14 cellular contexts compared by ENCODE assay signal in the genomic region with DNA sequence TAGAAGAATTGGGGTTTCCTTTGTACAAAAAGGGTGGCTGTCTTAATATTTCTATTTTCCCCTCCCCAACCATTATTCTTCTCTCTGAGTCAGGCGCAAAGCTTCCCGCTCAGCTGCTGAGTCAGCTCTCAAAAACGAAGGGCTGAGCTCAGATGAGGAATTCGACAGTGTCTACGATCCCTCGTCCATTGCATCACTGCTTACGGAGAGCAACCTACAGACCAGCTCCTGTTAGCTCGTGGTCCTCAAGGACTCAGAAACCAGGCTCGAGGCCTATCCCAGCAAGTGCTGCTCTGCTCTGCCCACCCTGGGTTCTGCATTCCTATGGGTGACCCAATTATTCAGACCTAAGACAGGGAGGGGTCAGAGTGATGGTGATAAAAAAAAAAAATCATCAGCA. TPM values are rescaled to one million over a fixed set of nuclear protein-coding genes. Genes with fewer than 3 reads are reported as not detected.
DNase-seq lines count a peak whose midpoint lies in the region; ATAC-seq and TF ChIP-seq lines count a peak whose summit lies in the region.
"Had no signal": no experiment of that assay in that cellular context is flagged by ENCODE, and none has a peak within 500 bp of the region (broad histone marks: within the 10 kb centered on the region; RNA-seq: fewer than 3 reads in every experiment).

No MANE protein-coding gene starts in this region.

- no peaks in the 10 kb centered on the region for H3K9me3 ChIP-seq in breast epithelium
- no peaks in the 10 kb centered on the region for H3K9me3 ChIP-seq in CD4-positive, alpha-beta memory T cell (ENCODE audit: control insufficient read depth in 1 of 2, low read length in 2 of 2)

- no peak for TF ChIP-seq POLR2A in breast epithelium (IDR thresholded peaks at IDR 0.05)

- peaks cover 0 to 5% of the 10 kb centered on the region in 2 donors for H3K4me1 ChIP-seq in breast epithelium
- peaks cover 18% of the 10 kb centered on the region for H3K4me1 ChIP-seq in CD4-positive, alpha-beta memory T cell (ENCODE audit: insufficient read depth, low read length)

- H3K36me3 ChIP-seq in breast epithelium: no peaks in the 10 kb centered on the region
- no peaks in the 10 kb centered on the region for H3K36me3 ChIP-seq in CD4-positive, alpha-beta memory T cell (ENCODE audit: insufficient read depth, low read length)

- POLR2A ChIA-PET in MCF 10A (lab: Yijun Ruan, JAX): interaction anchor here (0.6 to 5.6 kb wide), 19 partner anchors 9 to 510 kb away, joined by 3 to 90 read pairs (median 4); a partner anchor contains a TSS
- POLR2A ChIA-PET in CD4-positive, alpha-beta memory T cell (lab: Charles Lee; ENCODE audit: partially characterized antibody): no interaction called here

- BruUV-seq in MCF 10A (replicated peaks; lab: Mats Ljungman, UMichigan): no TSS peak

- ATAC-seq in GM19023 (IDR thresholded peaks at IDR 0.05; ENCODE audit: unreplicated experiment): no peak
- ATAC-seq: activated naive CD4-positive, alpha-beta T cell treated with anti-CD3 and anti-CD28 coated beads, Interleukin-2, amount 50 U/mL, for 72 hours; stimulated activated memory B cell treated with anti-CD40 and anti-IgM and Interleukin-4, amounts not matched to agents 10 μg/mL and 1 μg/mL and 100 μg/mL, for 72 hours had no signal

- peaks cover 10% of the 10 kb centered on the region for H3K36me3 Mint-ChIP-seq in MCF 10A (ENCODE audit: insufficient read depth, unreplicated experiment)
- peaks cover 0 to 5% of the 10 kb centered on the region in 2 donors for H3K36me3 Mint-ChIP-seq in CD4-positive, alpha-beta memory T cell
- H3K36me3 Mint-ChIP-seq: stimulated activated memory B cell treated with anti-CD40 and anti-IgM and Interleukin-4, amounts not matched to agents 10 μg/mL and 1 μg/mL and 100 μg/mL, for 72 hours had no signal

- H3K9me3 Mint-ChIP-seq in MCF 10A (ENCODE audit: unreplicated experiment): no peaks in the 10 kb centered on the region
- no peaks in the 10 kb centered on the region for H3K9me3 Mint-ChIP-seq in CD4-positive, alpha-beta memory T cell
- H3K9me3 Mint-ChIP-seq: activated CD4-positive, alpha-beta memory T cell treated with anti-CD3 and anti-CD28 coated beads, Interleukin-2, amount 10 ng/mL, durations not matched to agents 7 days and 5 days; activated naive CD4-positive, alpha-beta T cell treated with anti-CD3 and anti-CD28 coated beads, Interleukin-2, amount 50 U/mL, for 72 hours; stimulated activated memory B cell treated with anti-CD40 and anti-IgM and Interleukin-4, amounts not matched to agents 10 μg/mL and 1 μg/mL and 100 μg/mL, for 72 hours had no signal

- peaks cover 43% of the 10 kb centered on the region for H3K4me1 Mint-ChIP-seq in MCF 10A (ENCODE audit: insufficient read depth, unreplicated experiment)
- H3K4me1 Mint-ChIP-seq in CD4-positive, alpha-beta memory T cell: peaks cover 8 to 26% (median 19%) of the 10 kb centered on the region in 4 donors

- H3K27me3 ChIP-seq in breast epithelium: no peaks in the 10 kb centered on the region
- no peaks in the 10 kb centered on the region for H3K27me3 ChIP-seq in CD4-positive, alpha-beta memory T cell (ENCODE audit: insufficient read depth, low read length)

- H3K4me3 Mint-ChIP-seq in MCF 10A (ENCODE audit: unreplicated experiment): no peak overlapping the region
- H3K4me3 Mint-ChIP-seq in CD4-positive, alpha-beta memory T cell: no peak overlapping the region
- H3K4me3 Mint-ChIP-seq: activated CD4-positive, alpha-beta memory T cell treated with anti-CD3 and anti-CD28 coated beads, Interleukin-2, amount 10 ng/mL, durations not matched to agents 7 days and 5 days; stimulated activated memory B cell treated with anti-CD40 and anti-IgM and Interleukin-4, amounts not matched to agents 10 μg/mL and 1 μg/mL and 100 μg/mL, for 72 hours had no signal

- intact Hi-C loops in MCF 10A (cut with micrococcal nuclease) (no loop called here), breast epithelium (cut with DNase I; ENCODE audit: low total_unique reads) (no loop called here)
- intact Hi-C loops in CD4-positive, alpha-beta memory T cell (cut with micrococcal nuclease): no loop called here

- H3K4me3 ChIP-seq in breast epithelium (no peak overlapping the region), fibroblast of pulmonary artery (replicated peaks; ENCODE audit: low read depth, low read length) (no peak overlapping the region)
- no peak overlapping the region for H3K4me3 ChIP-seq in CD4-positive, alpha-beta memory T cell (ENCODE audit: low read length in 2 of 2)

- TF ChIP-seq CTCF in MCF 10A (IDR thresholded peaks at IDR 0.05; ENCODE audit: unreplicated experiment): no peak
- no peak for TF ChIP-seq CTCF in breast epithelium (IDR thresholded peaks at IDR 0.05)
- TF ChIP-seq CTCF in fibroblast of pulmonary artery (IDR thresholded peaks at IDR 0.05; ENCODE audit: low read length, missing control alignments): no peak

- no peaks in the 10 kb centered on the region for H3K27me3 Mint-ChIP-seq in MCF 10A (ENCODE audit: insufficient read depth, unreplicated experiment)
- H3K27me3 Mint-ChIP-seq in CD4-positive, alpha-beta memory T cell: peaks cover 0 to 2% of the 10 kb centered on the region in 2 donors

- H3K27ac ChIP-seq in breast epithelium: no peak overlapping the region
- no peak overlapping the region for H3K27ac ChIP-seq in CD4-positive, alpha-beta memory T cell (ENCODE audit: low read depth, low read length)

- DNase-seq in MCF 10A (ENCODE audit: unreplicated experiment): peak; percentile 96
- DNase-seq in breast epithelium (ENCODE audit: low spot score in 2 of 2): no peak
- DNase-seq in SW 1271 (lab: John Stamatoyannopoulos, UW): peak; percentile 58 to 65
- peak; percentile 98 for DNase-seq in fibroblast of pulmonary artery (ENCODE audit: low read depth)
- peak; percentile 61 for DNase-seq in stromal cell of bone marrow (ENCODE audit: low read depth)
- DNase-seq in CD4-positive, alpha-beta memory T cell: no peak
- DNase-seq in NCI-H774 (lab: John Stamatoyannopoulos, UW): no peak
- DNase-seq: activated CD4-positive, alpha-beta memory T cell treated with anti-CD3 and anti-CD28 coated beads, Interleukin-2, amount 10 ng/mL, durations not matched to agents 7 days and 5 days; AML-193; Kasumi-1; NCI-H526 had no signal

- H3K27ac Mint-ChIP-seq in MCF 10A (ENCODE audit: low read depth, unreplicated experiment): peak overlapping the region; percentile 83
- H3K27ac Mint-ChIP-seq in CD4-positive, alpha-beta memory T cell: no peak overlapping the region
- H3K27ac Mint-ChIP-seq: activated CD4-positive, alpha-beta memory T cell treated with anti-CD3 and anti-CD28 coated beads, Interleukin-2, amount 10 ng/mL, durations not matched to agents 7 days and 5 days; activated naive CD4-positive, alpha-beta T cell treated with anti-CD3 and anti-CD28 coated beads, Interleukin-2, amount 50 U/mL, for 72 hours; stimulated activated memory B cell treated with anti-CD40 and anti-IgM and Interleukin-4, amounts not matched to agents 10 μg/mL and 1 μg/mL and 100 μg/mL, for 72 hours had no signal

- CTCF ChIA-PET in MCF 10A (lab: Yijun Ruan, JAX): interaction anchor here (0.6 to 6.3 kb wide), 18 partner anchors 9 to 372 kb away, joined by 3 to 53 read pairs (median 4); a partner anchor contains a TSS
- CTCF ChIA-PET in CD4-positive, alpha-beta memory T cell (lab: Charles Lee; ENCODE audit: partially characterized antibody): interaction anchor here (0.6 to 2.3 kb wide), 4 partner anchors 50 to 299 kb away, joined by 4 to 7 read pairs (median 4); no protein-coding TSS in a partner anchor

RNA-seq across cellular contexts. Expression of a gene that starts 3.0 kb away (rescaled TPM):
- total RNA-seq in MCF 10A (2022) (90.6 and 162 TPM in 2 replicates), breast epithelium (10 to 100 TPM in 2 of 3 donors, 1 to 10 TPM in 1; 7.2 to 21.2 (median 13.4) TPM)
- 1 to 10 TPM; 3.5 to 4.4 TPM for total RNA-seq in CD4-positive, alpha-beta memory T cell
- polyA plus RNA-seq in CD4-positive, alpha-beta memory T cell: 1 to 10 TPM; 5.0 to 5.3 TPM

RNA-seq across cellular contexts. Expression of a gene that starts 25.9 kb away (rescaled TPM):
- total RNA-seq in MCF 10A (2022) (0.32 and 0.33 TPM in 2 replicates), breast epithelium (10 to 100 TPM in 2 of 3 donors, under 1 TPM in 1; 0.16 to 28.1 (median 13.4) TPM)
- 1 to 10 TPM in 1 of 2 experiments, under 1 TPM in 1; 0.81 to 1.4 TPM for total RNA-seq in CD4-positive, alpha-beta memory T cell
- polyA plus RNA-seq in CD4-positive, alpha-beta memory T cell: 1 to 10 TPM in 1 of 2 donors, not detected in 1; 1.0 TPM

Comparison
In these comparisons a context has a peak if more than half of its experiments do, and no peak if none do; other contexts are left out.
1. DNase-seq: peak in MCF 10A (single experiment), SW 1271 (2 of 2), fibroblast of pulmonary artery (single experiment) and stromal cell of bone marrow (single experiment); none in breast epithelium (0 of 2), CD4-positive, alpha-beta memory T cell (0 of 5) and NCI-H774 (single experiment).